Comparison of ENCODE assay signal across 8 cellular contexts in the genomic region with DNA sequence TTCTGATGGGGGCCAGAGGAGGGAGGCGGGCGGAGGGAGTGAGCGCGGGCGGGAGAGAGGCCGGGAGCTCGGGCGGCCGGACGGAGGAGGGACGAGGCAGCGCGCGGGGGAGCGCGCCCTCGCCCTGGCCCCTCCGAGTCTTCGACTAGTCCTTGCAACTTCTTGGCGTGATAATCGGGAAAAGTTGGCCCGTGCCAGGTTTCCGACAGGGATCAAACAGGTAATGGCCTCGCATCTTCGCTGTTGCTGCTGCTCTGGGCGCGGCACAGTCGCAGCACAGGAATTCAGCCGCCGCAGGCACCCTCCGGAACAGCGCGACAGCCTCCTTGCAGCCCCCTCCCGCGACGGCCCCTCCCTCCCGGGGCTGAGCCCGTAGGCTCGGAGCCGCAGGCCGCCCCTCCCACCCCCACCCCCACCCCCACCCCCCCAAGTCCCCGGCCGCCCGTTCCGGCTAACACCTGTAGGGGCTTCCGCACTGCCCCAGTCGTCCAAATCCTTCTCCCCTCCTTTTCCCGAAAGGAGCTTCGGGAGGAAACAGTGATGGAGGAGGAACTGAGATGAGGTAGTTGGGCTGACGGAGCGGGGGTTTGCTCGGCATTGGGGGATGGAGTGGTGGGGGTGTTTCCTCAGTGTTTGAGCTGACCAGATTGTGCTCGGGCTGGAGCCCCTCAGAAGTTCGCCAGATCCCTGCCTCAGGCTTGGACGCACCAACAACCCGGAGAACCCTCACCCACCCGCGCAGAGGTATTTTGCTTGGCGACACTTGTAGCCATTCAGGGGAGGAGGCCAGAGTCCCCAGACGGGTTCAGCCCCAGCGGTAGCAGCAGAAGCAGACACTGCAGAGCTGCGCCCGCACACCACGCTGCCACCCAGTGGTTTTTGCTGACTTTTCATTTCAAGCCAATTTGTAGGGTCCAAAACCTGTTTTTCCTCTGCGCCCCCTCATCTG. TPM values are rescaled to one million over a fixed set of nuclear protein-coding genes. Genes with fewer than 3 reads are reported as not detected.
A peak's percentile ranks its signal among the peaks of the same experiment; 100 is the strongest.
DNase-seq lines count a peak whose midpoint lies in the region; ATAC-seq and TF ChIP-seq lines count a peak whose summit lies in the region.

Gene FGF13, minus strand, starts transcription at position 319 of the 949 bp plus-strand sequence. CDS start 714 bp downstream, outside the sequence.

- TF ChIP-seq CTCF in GM12874 (IDR thresholded peaks at IDR 0.05; ENCODE audit: insufficient read depth, low read depth, low read length), result 0 out of 2 replicates have a peak, but pooled peaks have one; percentile 9
- TF ChIP-seq CTCF in omental fat pad (IDR thresholded peaks at IDR 0.05), result no peak

- DNase-seq in NCI-H748 (lab: John Stamatoyannopoulos, UW; ENCODE audit: unreplicated experiment), result peak; percentile 58
- DNase-seq in germinal center (ENCODE audit: low spot score), result peak; percentile 13
- DNase-seq in omental fat pad (ENCODE audit: low spot score), result no peak
- DNase-seq in putamen (ENCODE audit: low spot score), result no peak

- ATAC-seq in omental fat pad (ENCODE audit: low FRiP score), result peak; percentile 26
- ATAC-seq in HG02642 (IDR thresholded peaks at IDR 0.05; ENCODE audit: poor library complexity, unreplicated experiment), result no peak
- ATAC-seq in HG02884 (IDR thresholded peaks at IDR 0.05; ENCODE audit: unreplicated experiment), result no peak
- ATAC-seq in GM18517 (IDR thresholded peaks at IDR 0.05; ENCODE audit: unreplicated experiment), result no peak

RNA-seq across cellular contexts. Expression of gene FGF13, which starts in this region (rescaled TPM):
- total RNA-seq in omental fat pad, result 10 to 100 TPM in 3 of 4 donors, 1 to 10 TPM in 1; 7.9 to 14.6 (median 11.1) TPM

Comparison
In these comparisons a context has a peak if more than half of its experiments do, and no peak if none do; other contexts are left out.
1. DNase-seq: peak in NCI-H748 (single experiment) and germinal center (single experiment); none in omental fat pad (single experiment) and putamen (single experiment).